ENCODE assay signal across 9 cellular contexts in the genomic region with DNA sequence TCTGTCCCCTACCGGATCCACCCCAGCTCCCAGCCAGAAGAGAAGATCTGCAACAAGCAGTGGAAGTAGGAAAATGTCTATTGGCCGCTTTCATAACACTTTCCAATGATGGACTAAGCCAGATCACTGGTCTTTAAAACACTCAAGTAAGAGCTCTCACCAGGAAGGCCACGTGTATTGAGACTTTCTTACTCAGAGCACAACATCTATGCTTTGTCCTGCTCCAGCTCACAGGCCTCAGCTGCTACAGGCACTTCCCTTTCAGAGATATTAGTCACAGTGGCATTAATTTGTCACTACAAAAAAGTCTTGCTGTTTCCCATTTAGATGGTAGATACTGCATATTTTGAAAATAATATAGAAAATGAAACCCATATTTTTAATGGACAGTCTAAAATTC.
DNase-seq lines count a peak whose midpoint lies in the region; ATAC-seq and TF ChIP-seq lines count a peak whose summit lies in the region.
"Had no signal": no experiment of that assay in that cellular context is flagged by ENCODE, and none has a peak within 500 bp of the region (broad histone marks: within the 10 kb centered on the region; RNA-seq: fewer than 3 reads in every experiment).

No MANE protein-coding gene starts in this region.

- H3K27me3 ChIP-seq in sigmoid colon = no peaks in the 10 kb centered on the region

- H3K9me3 ChIP-seq in sigmoid colon = no peaks in the 10 kb centered on the region

- H3K4me1 ChIP-seq in sigmoid colon = no peaks in the 10 kb centered on the region

- TF ChIP-seq EP300 in sigmoid colon (IDR thresholded peaks at IDR 0.05) = no peak

- no peaks in the 10 kb centered on the region for H3K9me3 Mint-ChIP-seq in osteocyte (ENCODE audit: unreplicated experiment)

- H3K4me3 ChIP-seq in fibroblast of mammary gland (ENCODE audit: control insufficient read depth, low read depth, low read length) (no peak overlapping the region), sigmoid colon (no peak overlapping the region)

- H3K27ac ChIP-seq in sigmoid colon = no peak overlapping the region

- H3K27ac Mint-ChIP-seq in osteocyte (ENCODE audit: unreplicated experiment) = no peak overlapping the region

- 85 to 88% methylated on average over 3 of the region's 3 CpGs for whole genome bisulfite sequencing in sigmoid colon, 2 donors

- peak; percentile 11 for DNase-seq in fibroblast of mammary gland (ENCODE audit: low read depth)
- no peak for DNase-seq in epidermal melanocyte (ENCODE audit: insufficient read length, low spot score)
- no peak for DNase-seq in sigmoid colon
- no peak for DNase-seq in activated T-cell treated with anti-CD3 and anti-CD28 coated beads, Interleukin-2, amount 50 U/mL, for 1 hour
- DNase-seq in osteocyte (ENCODE audit: extremely low spot score, unreplicated experiment) = no peak
- DNase-seq: NCI-H1092 had no signal

- no peaks in the 10 kb centered on the region for H3K27me3 Mint-ChIP-seq in osteocyte (ENCODE audit: unreplicated experiment)

- peaks cover 0 to 19% (median 4%) of the 10 kb centered on the region in 4 donors for H3K36me3 ChIP-seq in sigmoid colon

- H3K36me3 Mint-ChIP-seq in osteocyte (ENCODE audit: unreplicated experiment) = no peaks in the 10 kb centered on the region

- no peak overlapping the region for H3K4me3 Mint-ChIP-seq in osteocyte (ENCODE audit: unreplicated experiment)

- TF ChIP-seq POLR2A in sigmoid colon (IDR thresholded peaks at IDR 0.05) = no peak

- ATAC-seq in GM18502 (IDR thresholded peaks at IDR 0.05; ENCODE audit: poor library complexity, unreplicated experiment) (peak; percentile 91), GM21528 (IDR thresholded peaks at IDR 0.05; ENCODE audit: low FRiP score, unreplicated experiment) (peak; percentile 65), HG03457 (IDR thresholded peaks at IDR 0.05; ENCODE audit: unreplicated experiment) (peak; percentile 72)

- TF ChIP-seq CTCF in fibroblast of mammary gland (conservative IDR thresholded peaks at IDR 0.05; ENCODE audit: control insufficient read depth, insufficient read depth, low read depth, low read length) = no peak
- no peak for TF ChIP-seq CTCF in sigmoid colon (IDR thresholded peaks at IDR 0.05)
- TF ChIP-seq CTCF in osteocyte (IDR thresholded peaks at IDR 0.05) = no peak

- peaks cover 11% of the 10 kb centered on the region for H3K4me1 Mint-ChIP-seq in osteocyte (ENCODE audit: unreplicated experiment)

- intact Hi-C loops in sigmoid colon (cut with DNase I) = no loop called here
